1 cellular context compared by ENCODE assay signal in the genomic region with DNA sequence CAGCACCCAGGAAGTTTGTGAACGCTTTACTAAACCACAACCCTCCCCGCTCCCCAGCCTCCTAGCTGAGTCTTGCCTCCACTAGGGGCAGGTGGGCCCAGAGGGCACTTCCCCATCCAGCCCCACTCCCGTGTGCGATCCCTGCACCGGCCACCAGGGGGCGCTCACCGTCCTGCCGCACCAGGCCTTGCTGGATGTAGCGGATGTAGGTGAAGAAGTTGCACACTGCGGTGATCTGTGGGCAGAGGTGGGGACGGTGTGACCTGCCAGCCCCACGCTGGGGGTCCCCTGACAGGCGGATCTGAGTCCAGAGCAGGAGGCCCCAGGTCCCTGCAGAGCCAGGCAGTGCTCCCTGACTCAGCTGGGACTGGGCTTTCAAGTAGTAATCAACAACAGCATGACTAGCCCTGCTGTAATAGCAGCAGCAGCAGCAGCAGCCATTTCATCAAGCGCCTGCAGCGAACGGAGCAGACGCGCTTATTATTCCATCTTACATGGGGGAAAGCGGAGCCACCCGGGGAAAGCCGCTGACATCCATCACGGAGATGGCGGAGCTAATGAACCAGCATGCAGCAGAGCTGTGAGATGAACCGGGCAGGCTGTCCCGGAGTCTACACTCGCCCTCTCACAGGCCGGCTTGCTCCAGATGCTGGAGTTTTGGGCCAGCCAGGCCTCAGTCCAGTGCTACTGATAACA.
TF ChIP-seq lines count a peak whose summit lies in the region.

No MANE protein-coding gene starts in this region.

TF ChIP-seq in HepG2, 621 proteins besides CTCF, POLR2A, EP300 and RAD21 (continued from another document and continues in another):
- TF ChIP-seq, protein P1, sequence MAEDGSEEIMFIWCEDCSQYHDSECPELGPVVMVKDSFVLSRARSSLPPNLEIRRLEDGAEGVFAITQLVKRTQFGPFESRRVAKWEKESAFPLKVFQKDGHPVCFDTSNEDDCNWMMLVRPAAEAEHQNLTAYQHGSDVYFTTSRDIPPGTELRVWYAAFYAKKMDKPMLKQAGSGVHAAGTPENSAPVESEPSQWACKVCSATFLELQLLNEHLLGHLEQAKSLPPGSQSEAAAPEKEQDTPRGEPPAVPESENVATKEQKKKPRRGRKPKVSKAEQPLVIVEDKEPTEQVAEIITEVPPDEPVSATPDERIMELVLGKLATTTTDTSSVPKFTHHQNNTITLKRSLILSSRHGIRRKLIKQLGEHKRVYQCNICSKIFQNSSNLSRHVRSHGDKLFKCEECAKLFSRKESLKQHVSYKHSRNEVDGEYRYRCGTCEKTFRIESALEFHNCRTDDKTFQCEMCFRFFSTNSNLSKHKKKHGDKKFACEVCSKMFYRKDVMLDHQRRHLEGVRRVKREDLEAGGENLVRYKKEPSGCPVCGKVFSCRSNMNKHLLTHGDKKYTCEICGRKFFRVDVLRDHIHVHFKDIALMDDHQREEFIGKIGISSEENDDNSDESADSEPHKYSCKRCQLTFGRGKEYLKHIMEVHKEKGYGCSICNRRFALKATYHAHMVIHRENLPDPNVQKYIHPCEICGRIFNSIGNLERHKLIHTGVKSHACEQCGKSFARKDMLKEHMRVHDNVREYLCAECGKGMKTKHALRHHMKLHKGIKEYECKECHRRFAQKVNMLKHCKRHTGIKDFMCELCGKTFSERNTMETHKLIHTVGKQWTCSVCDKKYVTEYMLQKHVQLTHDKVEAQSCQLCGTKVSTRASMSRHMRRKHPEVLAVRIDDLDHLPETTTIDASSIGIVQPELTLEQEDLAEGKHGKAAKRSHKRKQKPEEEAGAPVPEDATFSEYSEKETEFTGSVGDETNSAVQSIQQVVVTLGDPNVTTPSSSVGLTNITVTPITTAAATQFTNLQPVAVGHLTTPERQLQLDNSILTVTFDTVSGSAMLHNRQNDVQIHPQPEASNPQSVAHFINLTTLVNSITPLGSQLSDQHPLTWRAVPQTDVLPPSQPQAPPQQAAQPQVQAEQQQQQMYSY (CRISPR knock-in tag; IDR thresholded peaks at IDR 0.05): no peak
- TF ChIP-seq ZNF841 (CRISPR knock-in tag; IDR thresholded peaks at IDR 0.05; ENCODE audit: borderline replicate concordance) (no peak), ZNF790 (CRISPR knock-in tag; IDR thresholded peaks at IDR 0.05; ENCODE audit: borderline replicate concordance) (no peak), RBFOX2 (IDR thresholded peaks at IDR 0.05; ENCODE audit: low read depth, low read length) (no peak), ARNTL (CRISPR knock-in tag; IDR thresholded peaks at IDR 0.05) (no peak), CENPX (CRISPR knock-in tag; IDR thresholded peaks at IDR 0.05) (no peak), TEAD3 (CRISPR knock-in tag; optimal IDR thresholded peaks at IDR 0.05; ENCODE audit: borderline replicate concordance) (peak; percentile 53), ZSCAN31 (CRISPR knock-in tag; IDR thresholded peaks at IDR 0.05; ENCODE audit: low read depth) (no peak), ZNF136 (CRISPR knock-in tag; IDR thresholded peaks at IDR 0.05; ENCODE audit: low read depth) (no peak), SMC3 (IDR thresholded peaks at IDR 0.05; ENCODE audit: low read length) (peak; percentile 84), MATR3 (CRISPR knock-in tag; IDR thresholded peaks at IDR 0.05) (no peak), NAIF1 (CRISPR knock-in tag; IDR thresholded peaks at IDR 0.05; ENCODE audit: borderline replicate concordance) (no peak), ZNF614 (CRISPR knock-in tag; IDR thresholded peaks at IDR 0.05; ENCODE audit: borderline replicate concordance) (peak; percentile 83; the same call in 1 of the 2 replicates), MZF1 (CRISPR knock-in tag; IDR thresholded peaks at IDR 0.05; ENCODE audit: borderline replicate concordance) (no peak), ZNF766 (CRISPR knock-in tag; IDR thresholded peaks at IDR 0.05; ENCODE audit: borderline replicate concordance) (no peak), HNRNPH1 (optimal IDR thresholded peaks at IDR 0.05; ENCODE audit: low read depth, low read length) (no peak), TBL1XR1 (IDR thresholded peaks at IDR 0.05; ENCODE audit: borderline replicate concordance, low read length, partially characterized antibody) (no peak), POLR2AphosphoS2 (IDR thresholded peaks at IDR 0.05; ENCODE audit: low read depth, low read length) (no peak), TOPORS (CRISPR knock-in tag; IDR thresholded peaks at IDR 0.05) (no peak), SIN3A (IDR thresholded peaks at IDR 0.05; ENCODE audit: borderline replicate concordance, low read depth, low read length) (no peak), ZNF253 (CRISPR knock-in tag; IDR thresholded peaks at IDR 0.05; ENCODE audit: borderline replicate concordance) (no peak), MTA3 (CRISPR knock-in tag; IDR thresholded peaks at IDR 0.05) (no peak), ZNF337 (CRISPR knock-in tag; IDR thresholded peaks at IDR 0.05; ENCODE audit: borderline replicate concordance, low read depth) (0 out of 2 replicates have a peak, but pooled peaks have one; percentile 51), SRSF4 (IDR thresholded peaks at IDR 0.05; ENCODE audit: low read depth, low read length, poor library complexity, severe bottlenecking) (no peak), RCOR2 (CRISPR knock-in tag; IDR thresholded peaks at IDR 0.05) (no peak), JDP2 (CRISPR knock-in tag; IDR thresholded peaks at IDR 0.05; ENCODE audit: borderline replicate concordance) (no peak), PHF5A (CRISPR knock-in tag; IDR thresholded peaks at IDR 0.05; ENCODE audit: low read depth, unreplicated experiment) (no peak), CBX1 (IDR thresholded peaks at IDR 0.05; ENCODE audit: low read depth) (no peak), SIN3B (IDR thresholded peaks at IDR 0.05; ENCODE audit: low read length) (no peak), FOXJ3 (CRISPR knock-in tag; IDR thresholded peaks at IDR 0.05; ENCODE audit: borderline replicate concordance) (no peak), ZNF781 (CRISPR knock-in tag; IDR thresholded peaks at IDR 0.05; ENCODE audit: borderline replicate concordance, not compliant biosample characterization) (no peak), MEIS2 (CRISPR knock-in tag; IDR thresholded peaks at IDR 0.05) (no peak; the same call in 1 of the 2 replicates), ZNF121 (CRISPR knock-in tag; IDR thresholded peaks at IDR 0.05) (no peak), NR2F1 (CRISPR knock-in tag; IDR thresholded peaks at IDR 0.05) (no peak), ZNF138 (CRISPR knock-in tag; IDR thresholded peaks at IDR 0.05; ENCODE audit: low read depth) (no peak), NFKB2 (CRISPR knock-in tag; IDR thresholded peaks at IDR 0.05; ENCODE audit: borderline replicate concordance) (no peak), RAD51 (IDR thresholded peaks at IDR 0.05; ENCODE audit: borderline replicate concordance) (no peak), KLF15 (CRISPR knock-in tag; IDR thresholded peaks at IDR 0.05; ENCODE audit: borderline replicate concordance) (no peak), CEBPB (IDR thresholded peaks at IDR 0.05; ENCODE audit: borderline replicate concordance, low read depth, low read length) (no peak), MEF2D (CRISPR knock-in tag; IDR thresholded peaks at IDR 0.05) (no peak)
- TF ChIP-seq, protein P2, sequence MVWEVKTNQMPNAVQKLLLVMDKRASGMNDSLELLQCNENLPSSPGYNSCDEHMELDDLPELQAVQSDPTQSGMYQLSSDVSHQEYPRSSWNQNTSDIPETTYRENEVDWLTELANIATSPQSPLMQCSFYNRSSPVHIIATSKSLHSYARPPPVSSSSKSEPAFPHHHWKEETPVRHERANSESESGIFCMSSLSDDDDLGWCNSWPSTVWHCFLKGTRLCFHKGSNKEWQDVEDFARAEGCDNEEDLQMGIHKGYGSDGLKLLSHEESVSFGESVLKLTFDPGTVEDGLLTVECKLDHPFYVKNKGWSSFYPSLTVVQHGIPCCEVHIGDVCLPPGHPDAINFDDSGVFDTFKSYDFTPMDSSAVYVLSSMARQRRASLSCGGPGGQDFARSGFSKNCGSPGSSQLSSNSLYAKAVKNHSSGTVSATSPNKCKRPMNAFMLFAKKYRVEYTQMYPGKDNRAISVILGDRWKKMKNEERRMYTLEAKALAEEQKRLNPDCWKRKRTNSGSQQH (CRISPR knock-in tag; IDR thresholded peaks at IDR 0.05; ENCODE audit: low read depth): no peak
- TF ChIP-seq, protein P3, sequence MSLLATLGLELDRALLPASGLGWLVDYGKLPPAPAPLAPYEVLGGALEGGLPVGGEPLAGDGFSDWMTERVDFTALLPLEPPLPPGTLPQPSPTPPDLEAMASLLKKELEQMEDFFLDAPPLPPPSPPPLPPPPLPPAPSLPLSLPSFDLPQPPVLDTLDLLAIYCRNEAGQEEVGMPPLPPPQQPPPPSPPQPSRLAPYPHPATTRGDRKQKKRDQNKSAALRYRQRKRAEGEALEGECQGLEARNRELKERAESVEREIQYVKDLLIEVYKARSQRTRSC (CRISPR knock-in tag; IDR thresholded peaks at IDR 0.05; ENCODE audit: low read depth): no peak
- TF ChIP-seq, protein P4, sequence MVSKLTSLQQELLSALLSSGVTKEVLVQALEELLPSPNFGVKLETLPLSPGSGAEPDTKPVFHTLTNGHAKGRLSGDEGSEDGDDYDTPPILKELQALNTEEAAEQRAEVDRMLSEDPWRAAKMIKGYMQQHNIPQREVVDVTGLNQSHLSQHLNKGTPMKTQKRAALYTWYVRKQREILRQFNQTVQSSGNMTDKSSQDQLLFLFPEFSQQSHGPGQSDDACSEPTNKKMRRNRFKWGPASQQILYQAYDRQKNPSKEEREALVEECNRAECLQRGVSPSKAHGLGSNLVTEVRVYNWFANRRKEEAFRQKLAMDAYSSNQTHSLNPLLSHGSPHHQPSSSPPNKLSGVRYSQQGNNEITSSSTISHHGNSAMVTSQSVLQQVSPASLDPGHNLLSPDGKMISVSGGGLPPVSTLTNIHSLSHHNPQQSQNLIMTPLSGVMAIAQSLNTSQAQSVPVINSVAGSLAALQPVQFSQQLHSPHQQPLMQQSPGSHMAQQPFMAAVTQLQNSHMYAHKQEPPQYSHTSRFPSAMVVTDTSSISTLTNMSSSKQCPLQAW (CRISPR knock-in tag; IDR thresholded peaks at IDR 0.05): peak; percentile 72
- TF ChIP-seq, protein P5, sequence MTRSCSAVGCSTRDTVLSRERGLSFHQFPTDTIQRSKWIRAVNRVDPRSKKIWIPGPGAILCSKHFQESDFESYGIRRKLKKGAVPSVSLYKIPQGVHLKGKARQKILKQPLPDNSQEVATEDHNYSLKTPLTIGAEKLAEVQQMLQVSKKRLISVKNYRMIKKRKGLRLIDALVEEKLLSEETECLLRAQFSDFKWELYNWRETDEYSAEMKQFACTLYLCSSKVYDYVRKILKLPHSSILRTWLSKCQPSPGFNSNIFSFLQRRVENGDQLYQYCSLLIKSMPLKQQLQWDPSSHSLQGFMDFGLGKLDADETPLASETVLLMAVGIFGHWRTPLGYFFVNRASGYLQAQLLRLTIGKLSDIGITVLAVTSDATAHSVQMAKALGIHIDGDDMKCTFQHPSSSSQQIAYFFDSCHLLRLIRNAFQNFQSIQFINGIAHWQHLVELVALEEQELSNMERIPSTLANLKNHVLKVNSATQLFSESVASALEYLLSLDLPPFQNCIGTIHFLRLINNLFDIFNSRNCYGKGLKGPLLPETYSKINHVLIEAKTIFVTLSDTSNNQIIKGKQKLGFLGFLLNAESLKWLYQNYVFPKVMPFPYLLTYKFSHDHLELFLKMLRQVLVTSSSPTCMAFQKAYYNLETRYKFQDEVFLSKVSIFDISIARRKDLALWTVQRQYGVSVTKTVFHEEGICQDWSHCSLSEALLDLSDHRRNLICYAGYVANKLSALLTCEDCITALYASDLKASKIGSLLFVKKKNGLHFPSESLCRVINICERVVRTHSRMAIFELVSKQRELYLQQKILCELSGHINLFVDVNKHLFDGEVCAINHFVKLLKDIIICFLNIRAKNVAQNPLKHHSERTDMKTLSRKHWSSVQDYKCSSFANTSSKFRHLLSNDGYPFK (CRISPR knock-in tag; IDR thresholded peaks at IDR 0.05; ENCODE audit: borderline replicate concordance): peak; percentile 34; the same call in 1 of the 2 replicates
- TF ChIP-seq, protein P6, sequence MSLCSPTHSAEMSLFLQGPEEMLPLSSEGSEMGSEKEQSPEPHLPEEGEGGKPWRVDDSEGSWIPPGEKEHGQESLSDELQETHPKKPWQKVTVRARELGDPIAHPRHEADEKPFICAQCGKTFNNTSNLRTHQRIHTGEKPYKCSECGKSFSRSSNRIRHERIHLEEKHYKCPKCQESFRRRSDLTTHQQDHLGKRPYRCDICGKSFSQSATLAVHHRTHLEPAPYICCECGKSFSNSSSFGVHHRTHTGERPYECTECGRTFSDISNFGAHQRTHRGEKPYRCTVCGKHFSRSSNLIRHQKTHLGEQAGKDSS (CRISPR knock-in tag; IDR thresholded peaks at IDR 0.05; ENCODE audit: borderline replicate concordance, low read depth): peak; percentile 64; the same call in 1 of the 2 replicates
- TF ChIP-seq, protein P7, sequence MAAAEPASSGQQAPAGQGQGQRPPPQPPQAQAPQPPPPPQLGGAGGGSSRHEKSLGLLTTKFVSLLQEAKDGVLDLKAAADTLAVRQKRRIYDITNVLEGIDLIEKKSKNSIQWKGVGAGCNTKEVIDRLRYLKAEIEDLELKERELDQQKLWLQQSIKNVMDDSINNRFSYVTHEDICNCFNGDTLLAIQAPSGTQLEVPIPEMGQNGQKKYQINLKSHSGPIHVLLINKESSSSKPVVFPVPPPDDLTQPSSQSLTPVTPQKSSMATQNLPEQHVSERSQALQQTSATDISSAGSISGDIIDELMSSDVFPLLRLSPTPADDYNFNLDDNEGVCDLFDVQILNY (CRISPR knock-in tag; conservative IDR thresholded peaks at IDR 0.05): no peak
- TF ChIP-seq, protein P8, sequence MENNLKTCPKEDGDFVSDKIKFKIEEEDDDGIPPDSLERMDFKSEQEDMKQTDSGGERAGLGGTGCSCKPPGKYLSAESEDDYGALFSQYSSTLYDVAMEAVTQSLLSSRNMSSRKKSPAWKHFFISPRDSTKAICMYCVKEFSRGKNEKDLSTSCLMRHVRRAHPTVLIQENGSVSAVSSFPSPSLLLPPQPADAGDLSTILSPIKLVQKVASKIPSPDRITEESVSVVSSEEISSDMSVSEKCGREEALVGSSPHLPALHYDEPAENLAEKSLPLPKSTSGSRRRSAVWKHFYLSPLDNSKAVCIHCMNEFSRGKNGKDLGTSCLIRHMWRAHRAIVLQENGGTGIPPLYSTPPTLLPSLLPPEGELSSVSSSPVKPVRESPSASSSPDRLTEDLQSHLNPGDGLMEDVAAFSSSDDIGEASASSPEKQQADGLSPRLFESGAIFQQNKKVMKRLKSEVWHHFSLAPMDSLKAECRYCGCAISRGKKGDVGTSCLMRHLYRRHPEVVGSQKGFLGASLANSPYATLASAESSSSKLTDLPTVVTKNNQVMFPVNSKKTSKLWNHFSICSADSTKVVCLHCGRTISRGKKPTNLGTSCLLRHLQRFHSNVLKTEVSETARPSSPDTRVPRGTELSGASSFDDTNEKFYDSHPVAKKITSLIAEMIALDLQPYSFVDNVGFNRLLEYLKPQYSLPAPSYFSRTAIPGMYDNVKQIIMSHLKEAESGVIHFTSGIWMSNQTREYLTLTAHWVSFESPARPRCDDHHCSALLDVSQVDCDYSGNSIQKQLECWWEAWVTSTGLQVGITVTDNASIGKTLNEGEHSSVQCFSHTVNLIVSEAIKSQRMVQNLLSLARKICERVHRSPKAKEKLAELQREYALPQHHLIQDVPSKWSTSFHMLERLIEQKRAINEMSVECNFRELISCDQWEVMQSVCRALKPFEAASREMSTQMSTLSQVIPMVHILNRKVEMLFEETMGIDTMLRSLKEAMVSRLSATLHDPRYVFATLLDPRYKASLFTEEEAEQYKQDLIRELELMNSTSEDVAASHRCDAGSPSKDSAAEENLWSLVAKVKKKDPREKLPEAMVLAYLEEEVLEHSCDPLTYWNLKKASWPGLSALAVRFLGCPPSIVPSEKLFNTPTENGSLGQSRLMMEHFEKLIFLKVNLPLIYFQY (CRISPR knock-in tag; IDR thresholded peaks at IDR 0.05; ENCODE audit: borderline replicate concordance): no peak
